ENCODE assay signal across 22 cellular contexts in the genomic region with DNA sequence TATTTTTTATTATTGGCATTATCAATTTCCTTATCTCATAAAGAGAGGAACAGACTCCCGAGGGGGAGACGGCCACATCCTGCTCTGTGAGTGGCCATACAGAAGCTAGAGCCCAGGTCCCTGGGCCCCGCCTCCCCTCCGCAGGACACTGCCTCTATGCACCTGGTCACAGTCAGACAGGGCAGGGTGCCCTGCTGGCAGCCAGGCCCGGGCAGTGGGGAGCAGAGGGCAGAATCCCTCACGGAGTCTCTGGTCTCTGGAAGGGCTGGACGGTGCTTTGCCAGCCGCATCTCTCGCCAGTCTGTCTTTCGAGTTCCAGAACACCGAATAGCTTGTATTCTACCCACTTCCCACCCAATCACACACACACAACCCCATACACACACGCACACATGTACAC. TPM values are rescaled to one million over a fixed set of nuclear protein-coding genes. Genes with fewer than 3 reads are reported as not detected.
DNase-seq lines count a peak whose midpoint lies in the region; TF ChIP-seq lines count a peak whose summit lies in the region.
"Had no signal": no experiment of that assay in that cellular context is flagged by ENCODE, and none has a peak within 500 bp of the region (broad histone marks: within the 10 kb centered on the region; RNA-seq: fewer than 3 reads in every experiment).

No MANE protein-coding gene starts in this region.

- no peaks in the 10 kb centered on the region for H3K9me3 Mint-ChIP-seq in type B pancreatic cell
- no peaks in the 10 kb centered on the region for H3K9me3 Mint-ChIP-seq in chondrocyte (ENCODE audit: low read depth)
- H3K9me3 Mint-ChIP-seq: activated naive CD4-positive, alpha-beta T cell treated with anti-CD3 and anti-CD28 coated beads, Interleukin-2, amount 50 U/mL, for 72 hours; H9; mesothelial cell of epicardium; stimulated activated naive CD8-positive, alpha-beta T cell treated with anti-CD3 and anti-CD28 coated beads, Interleukin-15, Interleukin-2, amounts not matched to agents 100 ng/mL and 50 ng/mL, for 24 hours had no signal

- no peak overlapping the region for H2AK5ac ChIP-seq in neuronal stem cell (ENCODE audit: low read depth, low read length)

- TF ChIP-seq CTCF in Loucy (conservative IDR thresholded peaks at IDR 0.05; ENCODE audit: low read length) (no peak), colonic mucosa (IDR thresholded peaks at IDR 0.05) (no peak), type B pancreatic cell (conservative IDR thresholded peaks at IDR 0.05) (no peak), chondrocyte (IDR thresholded peaks at IDR 0.05) (no peak)

- H3K27me3 ChIP-seq in Loucy (ENCODE audit: insufficient read depth, low read length, poor library complexity, severe bottlenecking): no peaks in the 10 kb centered on the region
- no peaks in the 10 kb centered on the region for H3K27me3 ChIP-seq in colonic mucosa
- no peaks in the 10 kb centered on the region for H3K27me3 ChIP-seq in neuronal stem cell (ENCODE audit: control insufficient read depth in 3 of 3, insufficient read depth in 3 of 3, low read depth in 1 of 3, low read length in 3 of 3)
- H3K27me3 ChIP-seq: ovary, vagina had no signal

- peaks cover 56% of the 10 kb centered on the region for H3K4me1 ChIP-seq in Loucy (ENCODE audit: insufficient read depth, low read length, poor library complexity, severe bottlenecking)
- H3K4me1 ChIP-seq in colonic mucosa: peaks cover 4% of the 10 kb centered on the region
- H3K4me1 ChIP-seq in neuronal stem cell (ENCODE audit: control insufficient read depth in 2 of 2, insufficient read depth in 1 of 2, low read depth in 1 of 2, low read length in 2 of 2): peaks cover 0 to 14% of the 10 kb centered on the region in 2 donors

- H3K4me3 ChIP-seq in Loucy (ENCODE audit: low read length, poor library complexity, severe bottlenecking): no peak overlapping the region
- H3K4me3 ChIP-seq in colonic mucosa: no peak overlapping the region
- no peak overlapping the region for H3K4me3 ChIP-seq in neuronal stem cell (ENCODE audit: low read length in 2 of 2)
- H3K4me3 ChIP-seq: ovary, SJSA1, vagina had no signal

- no peaks in the 10 kb centered on the region for H3K79me1 ChIP-seq in neuronal stem cell (ENCODE audit: low read depth, low read length)

- H4K91ac ChIP-seq in neuronal stem cell (ENCODE audit: low read depth, low read length, poor library complexity): no peak overlapping the region

- no peak overlapping the region for H4K8ac ChIP-seq in neuronal stem cell (ENCODE audit: low read depth, low read length)

- H3K36me3 Mint-ChIP-seq in type B pancreatic cell (peaks cover 6% of the 10 kb centered on the region), chondrocyte (ENCODE audit: low read depth) (no peaks in the 10 kb centered on the region)
- H3K36me3 Mint-ChIP-seq: activated naive CD4-positive, alpha-beta T cell treated with anti-CD3 and anti-CD28 coated beads, Interleukin-2, amount 50 U/mL, for 72 hours; mesothelial cell of epicardium had no signal

- H2BK5ac ChIP-seq in neuronal stem cell (ENCODE audit: low read length): no peak overlapping the region

- H3K18ac ChIP-seq in neuronal stem cell (ENCODE audit: low read length): peak overlapping the region; percentile 29

- H3K9ac ChIP-seq in Loucy (ENCODE audit: low read depth, low read length, poor library complexity, severe bottlenecking): no peak overlapping the region
- H3K9ac ChIP-seq in colonic mucosa (ENCODE audit: low read depth in 2 of 2, low read length in 2 of 2): peak overlapping the region in 1 of 2 donors; percentile 24
- H3K9ac ChIP-seq in neuronal stem cell (ENCODE audit: low read depth, low read length, poor library complexity): no peak overlapping the region

- H3K4me1 Mint-ChIP-seq in type B pancreatic cell (ENCODE audit: unreplicated experiment) (peaks cover 8% of the 10 kb centered on the region), chondrocyte (ENCODE audit: low read depth) (peaks cover 59% of the 10 kb centered on the region)

- H3F3A ChIP-seq in Loucy (ENCODE audit: low read depth): no peaks in the 10 kb centered on the region

- H3K14ac ChIP-seq in neuronal stem cell (ENCODE audit: low read length): no peak overlapping the region

- no peak overlapping the region for H2BK120ac ChIP-seq in neuronal stem cell (ENCODE audit: low read depth, low read length)

- WGBS in neuronal stem cell (ENCODE audit: extremely low coverage in 2 of 2, insufficient read length in 2 of 2, insufficient replicate concordance in 1 of 2), 2 donors: 100% methylated on average over 1 of the region's 12 CpGs; no CpG with 5 or more reads in 1 of the 2 donors

- H3K27ac Mint-ChIP-seq in type B pancreatic cell (no peak overlapping the region), chondrocyte (ENCODE audit: unreplicated experiment) (no peak overlapping the region)
- H3K27ac Mint-ChIP-seq: H9; mesothelial cell of epicardium; stimulated activated naive CD8-positive, alpha-beta T cell treated with anti-CD3 and anti-CD28 coated beads, Interleukin-15, Interleukin-2, amounts not matched to agents 100 ng/mL and 50 ng/mL, for 24 hours had no signal

- peak; percentile 17 for DNase-seq in colonic mucosa
- DNase-seq in neuronal stem cell (ENCODE audit: low spot score): no peak
- peak; percentile 48 for DNase-seq in type B pancreatic cell (ENCODE audit: extremely low spot score, unreplicated experiment)
- no peak for DNase-seq in chondrocyte (ENCODE audit: low spot score)
- no peak for DNase-seq in NCI-H2107 (lab: John Stamatoyannopoulos, UW)
- no peak for DNase-seq in central memory CD4-positive, alpha-beta T cell
- DNase-seq: activated CD4-positive, alpha-beta T cell treated with anti-CD3 and anti-CD28 coated beads for 4 hours; aorta; effector memory CD4-positive, alpha-beta T cell; foreskin fibroblast; H9; Karpas-422; naive thymus-derived CD4-positive, alpha-beta T cell; NCI-H187; stimulated activated CD4-positive, alpha-beta T cell treated with anti-CD3 and anti-CD28 coated beads, Interleukin-4, amount 100 ng/mL, for 4 hours had no signal

- H2BK12ac ChIP-seq in neuronal stem cell (ENCODE audit: low read length): no peak overlapping the region

- H3K36me3 ChIP-seq in Loucy (ENCODE audit: insufficient read depth, low read length): peaks cover 8% of the 10 kb centered on the region; the same call in 1 of the 2 replicates
- no peaks in the 10 kb centered on the region for H3K36me3 ChIP-seq in colonic mucosa
- H3K36me3 ChIP-seq in neuronal stem cell (replicated peaks in 1 of 2; ENCODE audit: control insufficient read depth in 2 of 2, insufficient read depth in 2 of 2, low read length in 2 of 2): peaks cover 0 to 28% of the 10 kb centered on the region in 2 donors
- H3K36me3 ChIP-seq: ovary had no signal

- H3K4ac ChIP-seq in neuronal stem cell (ENCODE audit: low read length): no peak overlapping the region

- no peaks in the 10 kb centered on the region for H3K9me2 ChIP-seq in Loucy (replicated peaks; ENCODE audit: low read depth, low read length)

- H2AFZ ChIP-seq in Loucy (ENCODE audit: low read length) (no peak overlapping the region), neuronal stem cell (ENCODE audit: low read length) (no peak overlapping the region)

- H3K27ac ChIP-seq in colonic mucosa: no peak overlapping the region
- H3K27ac ChIP-seq in neuronal stem cell (replicated peaks; ENCODE audit: low read length): no peak overlapping the region
- H3K27ac ChIP-seq: ovary, SJSA1, vagina had no signal

- peak overlapping the region; percentile 20 for H3K4me2 ChIP-seq in Loucy (ENCODE audit: low read depth, low read length, poor library complexity, severe bottlenecking)
- H3K4me2 ChIP-seq in neuronal stem cell (ENCODE audit: insufficient read depth, low read length, poor library complexity, severe bottlenecking): no peak overlapping the region

- peaks cover 15% of the 10 kb centered on the region for H3K27me3 Mint-ChIP-seq in type B pancreatic cell
- H3K27me3 Mint-ChIP-seq in chondrocyte (ENCODE audit: low read depth): peaks cover 7% of the 10 kb centered on the region
- H3K27me3 Mint-ChIP-seq: naive thymus-derived CD4-positive, alpha-beta T cell; stimulated activated naive CD8-positive, alpha-beta T cell treated with anti-CD3 and anti-CD28 coated beads, Interleukin-15, Interleukin-2, amounts not matched to agents 100 ng/mL and 50 ng/mL, for 24 hours had no signal

- H3K9me3 ChIP-seq in Loucy (ENCODE audit: insufficient read depth, low read depth, low read length) (no peaks in the 10 kb centered on the region), colonic mucosa (no peaks in the 10 kb centered on the region), neuronal stem cell (replicated peaks in 1 of 2; ENCODE audit: control insufficient read depth in 2 of 2, insufficient read depth in 1 of 2, low read depth in 1 of 2, low read length in 2 of 2) (peaks cover 0 to 5% of the 10 kb centered on the region in 2 donors)
- H3K9me3 ChIP-seq: ovary, SJSA1, vagina had no signal

- H2BK15ac ChIP-seq in neuronal stem cell (ENCODE audit: low read length): peak overlapping the region; percentile 44

- H3K79me2 ChIP-seq in Loucy (ENCODE audit: insufficient read depth, low read length): no peaks in the 10 kb centered on the region

- no peak overlapping the region for H3K4me3 Mint-ChIP-seq in type B pancreatic cell
- no peak overlapping the region for H3K4me3 Mint-ChIP-seq in chondrocyte (ENCODE audit: unreplicated experiment)
- H3K4me3 Mint-ChIP-seq: H9; mesothelial cell of epicardium; naive thymus-derived CD4-positive, alpha-beta T cell; stimulated activated naive CD8-positive, alpha-beta T cell treated with anti-CD3 and anti-CD28 coated beads, Interleukin-15, Interleukin-2, amounts not matched to agents 100 ng/mL and 50 ng/mL, for 24 hours had no signal

- no peak overlapping the region for H3K23ac ChIP-seq in neuronal stem cell (ENCODE audit: low read depth, low read length, poor library complexity)

- no peaks in the 10 kb centered on the region for H4K20me1 ChIP-seq in Loucy (ENCODE audit: insufficient read depth, low read length, poor library complexity, severe bottlenecking)

- intact Hi-C loops in colonic mucosa (cut with DNase I): loop anchor here (5.0 kb wide), 2 partner anchors 278 to 288 kb away; no protein-coding TSS in a partner anchor

RNA-seq across cellular contexts. Expression of a gene that starts 16.4 kb away (rescaled TPM):
- 1 to 10 TPM; 3.3 to 3.7 TPM for total RNA-seq in colonic mucosa
- polyA plus RNA-seq in neuronal stem cell (2013, experiment 1 of 2): 2.9 TPM
- polyA plus RNA-seq in neuronal stem cell (2013, experiment 2 of 2): 2.5 TPM
- total RNA-seq in type B pancreatic cell (ENCODE audit: low replicate concordance): 0.87 and 1.1 TPM in 2 replicates
- total RNA-seq in chondrocyte: 0.30 to 0.92 TPM in 2 of 3 replicates, not detected in the other
- total RNA-seq: SJSA1 had no signal

Comparison
In these comparisons a context has a peak if more than half of its experiments do, and no peak if none do; other contexts are left out.
1. DNase-seq: peak in colonic mucosa (single experiment) and type B pancreatic cell (single experiment); none in neuronal stem cell (single experiment), chondrocyte (single experiment), NCI-H2107 (single experiment) and central memory CD4-positive, alpha-beta T cell (single experiment).